In genomic region chr2:197306691-197307030, GRCh38 we compare ENCODE assay signal across 9 cellular contexts. TPM values are rescaled to one million over a fixed set of nuclear protein-coding genes. Genes with fewer than 3 reads are reported as not detected.
A peak's percentile ranks its signal among the peaks of the same experiment; 100 is the strongest.
DNase-seq lines count a peak whose midpoint lies in the region; ATAC-seq, FAIRE-seq and TF ChIP-seq lines count a peak whose summit lies in the region.
"Had no signal": no experiment of that assay in that cellular context is flagged by ENCODE, and none has a peak within 500 bp of the region (broad histone marks: within the 10 kb centered on the region; RNA-seq: fewer than 3 reads in every experiment).

No MANE protein-coding gene starts in this region.

- peak overlapping the region; percentile 86 for H3K27ac ChIP-seq in CD8-positive, alpha-beta T cell (ENCODE audit: low read depth, low read length)

- DNase-seq in CD8-positive, alpha-beta T cell = peak in 4 of 7 experiments; percentile 28 to 58 (median 46)
- peak; percentile 61 for DNase-seq in NCI-H2029 treated with DMSO at 0.1 percent for 48 hours (lab: John Stamatoyannopoulos, UW)
- peak; percentile 34 for DNase-seq in bronchial epithelial cell (ENCODE audit: low read depth)
- no peak for DNase-seq in natural killer cell treated with Interleukin-12 subunit alpha and Interleukin-12 subunit beta and Interleukin-15 and Interleukin-18, amount 100 ng/mL, for 72 hours (ENCODE audit: low spot score)
- no peak for DNase-seq in osteocyte (ENCODE audit: extremely low spot score, unreplicated experiment)
- DNase-seq in activated gamma-delta T cell (lab: John Stamatoyannopoulos, UW) = no peak
- no peak for DNase-seq in HuH-7 (ENCODE audit: low spot score)
- no peak for DNase-seq in putamen (ENCODE audit: low spot score)

- peaks cover 78% of the 10 kb centered on the region for H3K4me1 Mint-ChIP-seq in CD8-positive, alpha-beta T cell (ENCODE audit: low read depth)
- peaks cover 68 to 73% of the 10 kb centered on the region in 2 donors for H3K4me1 Mint-ChIP-seq in natural killer cell treated with Interleukin-12 subunit alpha and Interleukin-12 subunit beta and Interleukin-15 and Interleukin-18, amount 100 ng/mL, for 72 hours (ENCODE audit: low read depth in 2 of 2)
- H3K4me1 Mint-ChIP-seq in osteocyte (ENCODE audit: unreplicated experiment) = peaks cover 7% of the 10 kb centered on the region

- FAIRE-seq in bronchial epithelial cell (lab: Jason Lieb, UNC) = no peak
- FAIRE-seq: endometrium had no signal

- H3K36me3 Mint-ChIP-seq in CD8-positive, alpha-beta T cell = peaks cover 28% of the 10 kb centered on the region
- H3K36me3 Mint-ChIP-seq in natural killer cell treated with Interleukin-12 subunit alpha and Interleukin-12 subunit beta and Interleukin-15 and Interleukin-18, amount 100 ng/mL, for 72 hours = peaks cover 28% of the 10 kb centered on the region
- no peaks in the 10 kb centered on the region for H3K36me3 Mint-ChIP-seq in osteocyte (ENCODE audit: unreplicated experiment)

- H3K4me3 Mint-ChIP-seq in CD8-positive, alpha-beta T cell = peak overlapping the region; percentile 92
- peak overlapping the region; percentile 94 for H3K4me3 Mint-ChIP-seq in natural killer cell treated with Interleukin-12 subunit alpha and Interleukin-12 subunit beta and Interleukin-15 and Interleukin-18, amount 100 ng/mL, for 72 hours
- no peak overlapping the region for H3K4me3 Mint-ChIP-seq in osteocyte (ENCODE audit: unreplicated experiment)

- no peaks in the 10 kb centered on the region for H3K27me3 ChIP-seq in CD8-positive, alpha-beta T cell (ENCODE audit: insufficient read depth, low read length)
- no peaks in the 10 kb centered on the region for H3K27me3 ChIP-seq in bronchial epithelial cell (ENCODE audit: control insufficient read depth, insufficient read depth, low read length)

- peaks cover 72% of the 10 kb centered on the region for H3K4me1 ChIP-seq in CD8-positive, alpha-beta T cell (ENCODE audit: insufficient read depth, low read length)

- CTCF ChIA-PET in CD8-positive, alpha-beta T cell (lab: Charles Lee) = interaction anchor here (0.9 to 8.0 kb wide), 10 partner anchors 12 to 193 kb away, joined by 3 to 89 read pairs (median 5); no protein-coding TSS in a partner anchor

- H3K9me3 ChIP-seq in CD8-positive, alpha-beta T cell (ENCODE audit: low read length) = no peaks in the 10 kb centered on the region

- POLR2A ChIA-PET in CD8-positive, alpha-beta T cell (lab: Charles Lee) = interaction anchor here (0.6 to 10.0 kb wide), 3 partner anchors 12 to 124 kb away, joined by 4 to 288 read pairs (median 71); no protein-coding TSS in a partner anchor

- intact Hi-C loops in CD8-positive, alpha-beta T cell (cut with DNase I, micrococcal nuclease) = loop anchor here in 1 of 2 experiments (5.0 kb wide), 2 partner anchors 49 to 64 kb away; no protein-coding TSS in a partner anchor

- no peaks in the 10 kb centered on the region for H3K27me3 Mint-ChIP-seq in CD8-positive, alpha-beta T cell (ENCODE audit: low read depth)
- H3K27me3 Mint-ChIP-seq in natural killer cell treated with Interleukin-12 subunit alpha and Interleukin-12 subunit beta and Interleukin-15 and Interleukin-18, amount 100 ng/mL, for 72 hours = no peaks in the 10 kb centered on the region
- H3K27me3 Mint-ChIP-seq in osteocyte (ENCODE audit: unreplicated experiment) = no peaks in the 10 kb centered on the region

- peak overlapping the region; percentile 94 for H3K27ac Mint-ChIP-seq in CD8-positive, alpha-beta T cell
- H3K27ac Mint-ChIP-seq in natural killer cell treated with Interleukin-12 subunit alpha and Interleukin-12 subunit beta and Interleukin-15 and Interleukin-18, amount 100 ng/mL, for 72 hours = peak overlapping the region; percentile 99 to 100
- H3K27ac Mint-ChIP-seq in osteocyte (ENCODE audit: unreplicated experiment) = no peak overlapping the region

- H3K4me3 ChIP-seq in CD8-positive, alpha-beta T cell (ENCODE audit: low read depth, low read length) = peak overlapping the region; percentile 38
- H3K4me3 ChIP-seq in bronchial epithelial cell (ENCODE audit: low read depth, low read length) = no peak overlapping the region

- H3K36me3 ChIP-seq in CD8-positive, alpha-beta T cell (ENCODE audit: insufficient read depth, low read length) = no peaks in the 10 kb centered on the region
- no peaks in the 10 kb centered on the region for H3K36me3 ChIP-seq in bronchial epithelial cell (ENCODE audit: control insufficient read depth, insufficient read depth, low read length)

- TF ChIP-seq CTCF in CD8-positive, alpha-beta T cell (IDR thresholded peaks at IDR 0.05) = no peak
- TF ChIP-seq CTCF in bronchial epithelial cell (IDR thresholded peaks at IDR 0.05; ENCODE audit: insufficient read depth, low read length, severe bottlenecking) (no peak), osteocyte (IDR thresholded peaks at IDR 0.05) (no peak)

- ATAC-seq in CD8-positive, alpha-beta T cell = no peak
- no peak for ATAC-seq in natural killer cell treated with Interleukin-12 subunit alpha and Interleukin-12 subunit beta and Interleukin-15 and Interleukin-18, amount 100 ng/mL, for 72 hours

- H3K9me3 Mint-ChIP-seq in CD8-positive, alpha-beta T cell = no peaks in the 10 kb centered on the region
- H3K9me3 Mint-ChIP-seq in natural killer cell treated with Interleukin-12 subunit alpha and Interleukin-12 subunit beta and Interleukin-15 and Interleukin-18, amount 100 ng/mL, for 72 hours = peaks cover 3% of the 10 kb centered on the region
- H3K9me3 Mint-ChIP-seq in osteocyte (ENCODE audit: unreplicated experiment) = no peaks in the 10 kb centered on the region

RNA-seq across cellular contexts. Expression of gene ANKRD44, which starts 3.9 kb away (rescaled TPM):
- total RNA-seq in CD8-positive, alpha-beta T cell = 100 to 1,000 TPM; 113 to 115 TPM
- total RNA-seq in bronchial epithelial cell = 0.26 and 0.90 TPM in 2 replicates
- 100 to 1,000 TPM; 307 to 413 TPM for total RNA-seq in natural killer cell treated with Interleukin-12 subunit alpha and Interleukin-12 subunit beta and Interleukin-15 and Interleukin-18, amount 100 ng/mL, for 72 hours
- 14.3 and 16.6 TPM in 2 replicates for total RNA-seq in osteocyte

Comparison
In these comparisons a context has a peak if more than half of its experiments do, and no peak if none do; other contexts are left out.
1. DNase-seq: peak in CD8-positive, alpha-beta T cell (4 of 7), NCI-H2029 treated with DMSO at 0.1 percent for 48 hours (single experiment) and bronchial epithelial cell (single experiment); none in natural killer cell treated with Interleukin-12 subunit alpha and Interleukin-12 subunit beta and Interleukin-15 and Interleukin-18, amount 100 ng/mL, for 72 hours (single experiment), osteocyte (single experiment), activated gamma-delta T cell (single experiment), HuH-7 (single experiment) and putamen (single experiment).